10 cellular contexts compared by ENCODE assay signal in the genomic region with DNA sequence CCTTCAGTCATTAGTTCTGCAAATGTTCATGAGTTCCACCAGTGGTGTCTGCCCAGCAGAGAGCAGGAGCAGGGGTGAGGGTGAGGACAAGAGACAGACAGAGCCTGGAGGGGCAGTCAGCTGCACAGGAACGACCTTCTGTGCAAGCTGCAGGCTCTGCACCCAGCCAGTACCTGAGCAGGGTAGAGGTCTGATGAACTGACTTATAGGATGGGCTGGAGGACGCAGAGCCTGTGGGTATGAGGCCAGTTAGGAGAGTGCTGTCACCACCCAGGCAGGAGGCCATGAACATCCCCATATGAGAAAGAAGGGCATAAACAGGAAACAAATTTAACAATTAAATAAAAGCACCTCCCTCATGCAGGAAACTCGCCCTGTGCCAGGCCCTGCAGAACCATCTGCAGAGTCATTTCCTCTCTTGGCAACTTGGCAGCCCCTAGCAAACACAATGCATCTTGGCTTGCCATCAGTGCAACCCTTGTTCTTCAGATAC. TPM values are rescaled to one million over a fixed set of nuclear protein-coding genes. Genes with fewer than 3 reads are reported as not detected.
DNase-seq lines count a peak whose midpoint lies in the region; ATAC-seq and TF ChIP-seq lines count a peak whose summit lies in the region.
"Had no signal": no experiment of that assay in that cellular context is flagged by ENCODE, and none has a peak within 500 bp of the region (broad histone marks: within the 10 kb centered on the region; RNA-seq: fewer than 3 reads in every experiment).

No MANE protein-coding gene starts in this region.

- H2AK5ac ChIP-seq in mesenchymal stem cell (ENCODE audit: low read length, severe bottlenecking) = no peak overlapping the region

- POLR2A ChIA-PET in OCI-LY7 (lab: Charles Lee) = interaction anchor here (1.7 kb wide), 1 partner anchor 188 kb away, joined by 5 read pairs; no protein-coding TSS in a partner anchor

- peak; percentile 48 for DNase-seq in OCI-LY7 (ENCODE audit: low spot score)
- DNase-seq in memory B cell (ENCODE audit: low spot score in 2 of 2) = peak in 1 of 2 donors; percentile 18
- no peak for DNase-seq in NCI-H524 treated with DMSO at 0.1 percent for 48 hours (lab: John Stamatoyannopoulos, UW)
- no peak for DNase-seq in mesenchymal stem cell
- DNase-seq: EL had no signal

- no peaks in the 10 kb centered on the region for H3K27me3 Mint-ChIP-seq in activated T-helper 17 cell treated with anti-CD3 and anti-CD28 coated beads, Interleukin-2, amount 50 U/mL, for 72 hours
- H3K27me3 Mint-ChIP-seq in memory B cell = peaks cover 2% of the 10 kb centered on the region

- peak overlapping the region in 1 of 2 experiments; percentile 46 for H3K14ac ChIP-seq in mesenchymal stem cell (ENCODE audit: low read length in 2 of 2)

- H3K9ac ChIP-seq in BLaER1 = no peak overlapping the region
- no peak overlapping the region for H3K9ac ChIP-seq in mesenchymal stem cell (ENCODE audit: low read length)

- no peaks in the 10 kb centered on the region for H3K9me3 ChIP-seq in BLaER1
- H3K9me3 ChIP-seq in OCI-LY7 (ENCODE audit: low read length) = no peaks in the 10 kb centered on the region
- no peaks in the 10 kb centered on the region for H3K9me3 ChIP-seq in mesenchymal stem cell (ENCODE audit: control insufficient read depth, low read length)

- peak; percentile 62 for ATAC-seq in activated T-helper 17 cell treated with anti-CD3 and anti-CD28 coated beads, Interleukin-2, amount 50 U/mL, for 72 hours (replicated peaks)
- peak; percentile 85 for ATAC-seq in memory B cell (ENCODE audit: low read depth)
- ATAC-seq in GM19023 (IDR thresholded peaks at IDR 0.05; ENCODE audit: unreplicated experiment) = no peak
- ATAC-seq in HG02884 (IDR thresholded peaks at IDR 0.05; ENCODE audit: unreplicated experiment) = no peak

- H3K4me3 ChIP-seq in BLaER1 = no peak overlapping the region
- no peak overlapping the region for H3K4me3 ChIP-seq in OCI-LY7 (ENCODE audit: low read depth, low read length, poor library complexity, severe bottlenecking)
- H3K4me3 ChIP-seq in mesenchymal stem cell (ENCODE audit: insufficient read depth in 1 of 2, low read depth in 1 of 2, low read length in 2 of 2) = no peak overlapping the region

- H3K9me2 ChIP-seq in OCI-LY7 (ENCODE audit: insufficient read depth, low read length) = no peaks in the 10 kb centered on the region

- H3K4me2 ChIP-seq in BLaER1 (peak overlapping the region; percentile 64), OCI-LY7 (ENCODE audit: low read length) (peak overlapping the region; percentile 8; the same call in 1 of the 2 replicates), mesenchymal stem cell (ENCODE audit: low read length, poor library complexity, severe bottlenecking) (no peak overlapping the region)

- no peak overlapping the region for H4K91ac ChIP-seq in mesenchymal stem cell (ENCODE audit: low read length)

- H3K36me3 ChIP-seq in BLaER1 = no peaks in the 10 kb centered on the region
- H3K36me3 ChIP-seq in OCI-LY7 (ENCODE audit: insufficient read depth, low read length) = no peaks in the 10 kb centered on the region
- H3K36me3 ChIP-seq in mesenchymal stem cell (ENCODE audit: control insufficient read depth in 1 of 2, insufficient read depth in 2 of 2, low read depth in 1 of 2, low read length in 2 of 2) = no peaks in the 10 kb centered on the region

- H3K27ac Mint-ChIP-seq in activated T-helper 17 cell treated with anti-CD3 and anti-CD28 coated beads, Interleukin-2, amount 50 U/mL, for 72 hours = peak overlapping the region; percentile 84
- H3K27ac Mint-ChIP-seq in memory B cell = peak overlapping the region; percentile 51

- no peak overlapping the region for H4K8ac ChIP-seq in mesenchymal stem cell (ENCODE audit: low read length)

- peaks cover 28% of the 10 kb centered on the region for H3K4me1 Mint-ChIP-seq in activated T-helper 17 cell treated with anti-CD3 and anti-CD28 coated beads, Interleukin-2, amount 50 U/mL, for 72 hours
- peaks cover 22% of the 10 kb centered on the region for H3K4me1 Mint-ChIP-seq in memory B cell

- intact Hi-C loops in OCI-LY7 (cut with micrococcal nuclease; ENCODE audit: unreplicated experiment) = no loop called here

- H2BK5ac ChIP-seq in mesenchymal stem cell (ENCODE audit: low read depth, low read length, poor library complexity, severe bottlenecking) = no peak overlapping the region

- no peaks in the 10 kb centered on the region for H3K36me3 Mint-ChIP-seq in activated T-helper 17 cell treated with anti-CD3 and anti-CD28 coated beads, Interleukin-2, amount 50 U/mL, for 72 hours (ENCODE audit: low read depth)
- no peaks in the 10 kb centered on the region for H3K36me3 Mint-ChIP-seq in memory B cell

- CTCF ChIA-PET in OCI-LY7 (lab: Charles Lee; ENCODE audit: unreplicated experiment) = no interaction called here

- H3K4me3 Mint-ChIP-seq in activated T-helper 17 cell treated with anti-CD3 and anti-CD28 coated beads, Interleukin-2, amount 50 U/mL, for 72 hours = peak overlapping the region; percentile 61
- peak overlapping the region; percentile 54 for H3K4me3 Mint-ChIP-seq in memory B cell

- H3K27ac ChIP-seq in BLaER1 (no peak overlapping the region), OCI-LY7 (ENCODE audit: low read depth, low read length, poor library complexity, severe bottlenecking) (no peak overlapping the region), mesenchymal stem cell (ENCODE audit: low read length, poor library complexity, severe bottlenecking) (no peak overlapping the region)

- 88% methylated on average over 3 of the region's 3 CpGs for WGBS in mesenchymal stem cell

- H3K23ac ChIP-seq in mesenchymal stem cell (ENCODE audit: low read length in 2 of 2) = no peak overlapping the region

- BruUV-seq in OCI-LY7 (replicated peaks; lab: Mats Ljungman, UMichigan) = no TSS peak

- H3K79me2 ChIP-seq in OCI-LY7 (ENCODE audit: insufficient read depth, low read depth, low read length) = no peaks in the 10 kb centered on the region

- no peak overlapping the region for H2BK120ac ChIP-seq in mesenchymal stem cell (ENCODE audit: low read depth, low read length)

- H3K18ac ChIP-seq in mesenchymal stem cell (ENCODE audit: low read depth in 1 of 2, low read length in 2 of 2) = no peak overlapping the region

- TF ChIP-seq CTCF in OCI-LY7 (conservative IDR thresholded peaks at IDR 0.05; ENCODE audit: low read length) = no peak

- no peaks in the 10 kb centered on the region for H3K27me3 ChIP-seq in BLaER1
- H3K27me3 ChIP-seq in mesenchymal stem cell (ENCODE audit: control insufficient read depth in 1 of 2, insufficient read depth in 1 of 2, low read length in 2 of 2) = no peaks in the 10 kb centered on the region

- H3K4ac ChIP-seq in mesenchymal stem cell (ENCODE audit: low read depth in 1 of 2, low read length in 2 of 2) = no peak overlapping the region

- H4K20me1 ChIP-seq in BLaER1 (no peaks in the 10 kb centered on the region), OCI-LY7 (ENCODE audit: insufficient read depth, low read length) (no peaks in the 10 kb centered on the region)

- no peak overlapping the region for H2BK12ac ChIP-seq in mesenchymal stem cell (ENCODE audit: low read length in 2 of 2)

- H3K4me1 ChIP-seq in BLaER1 (peaks cover 36% of the 10 kb centered on the region), OCI-LY7 (ENCODE audit: insufficient read depth, low read length, poor library complexity, severe bottlenecking) (peaks cover 12% of the 10 kb centered on the region), mesenchymal stem cell (ENCODE audit: control insufficient read depth, insufficient read depth, low read depth, low read length) (peaks cover 1% of the 10 kb centered on the region)

- peak overlapping the region; percentile 45 for H2AFZ ChIP-seq in OCI-LY7 (ENCODE audit: low read length)
- H2AFZ ChIP-seq in mesenchymal stem cell (ENCODE audit: low read depth, low read length) = no peak overlapping the region

- H3K9me3 Mint-ChIP-seq in activated T-helper 17 cell treated with anti-CD3 and anti-CD28 coated beads, Interleukin-2, amount 50 U/mL, for 72 hours = no peaks in the 10 kb centered on the region
- H3K9me3 Mint-ChIP-seq in memory B cell = no peaks in the 10 kb centered on the region

- no peak overlapping the region for H2BK15ac ChIP-seq in mesenchymal stem cell (ENCODE audit: low read depth, poor library complexity, severe bottlenecking)

- no peaks in the 10 kb centered on the region for H3K79me1 ChIP-seq in mesenchymal stem cell (replicated peaks; ENCODE audit: low read length, poor library complexity, severe bottlenecking)

RNA-seq across cellular contexts. Expression of a gene that starts 17.9 kb away (rescaled TPM):
- total RNA-seq in OCI-LY7 (2014; rRNA removed; shearing (Covaris generic)) = not detected in 2 replicates
- total RNA-seq in OCI-LY7 (2022) = not detected in 2 replicates
- not detected for total RNA-seq in activated T-helper 17 cell treated with anti-CD3 and anti-CD28 coated beads, Interleukin-2, amount 50 U/mL, for 72 hours
- polyA plus RNA-seq in mesenchymal stem cell (2013, experiment 1 of 2) = not detected
- not detected for polyA plus RNA-seq in mesenchymal stem cell (2013, experiment 2 of 2)
- total RNA-seq: osteoblast had no signal

RNA-seq across cellular contexts. Expression of a gene that starts 20.2 kb away (rescaled TPM):
- total RNA-seq in OCI-LY7 (2014; rRNA removed; shearing (Covaris generic)) = not detected in 2 replicates
- not detected in 2 replicates for total RNA-seq in OCI-LY7 (2022)
- not detected for total RNA-seq in activated T-helper 17 cell treated with anti-CD3 and anti-CD28 coated beads, Interleukin-2, amount 50 U/mL, for 72 hours
- polyA plus RNA-seq in mesenchymal stem cell (2013, experiment 1 of 2) = 0.40 TPM
- polyA plus RNA-seq in mesenchymal stem cell (2013, experiment 2 of 2) = 0.68 TPM

RNA-seq across cellular contexts. Expression of a gene that starts 25.8 kb away (rescaled TPM):
- total RNA-seq in OCI-LY7 (2014; rRNA removed; shearing (Covaris generic)) = not detected in 2 replicates
- total RNA-seq in OCI-LY7 (2022) = not detected in 2 replicates
- not detected for total RNA-seq in activated T-helper 17 cell treated with anti-CD3 and anti-CD28 coated beads, Interleukin-2, amount 50 U/mL, for 72 hours
- not detected for polyA plus RNA-seq in mesenchymal stem cell (2013, experiment 1 of 2)
- not detected for polyA plus RNA-seq in mesenchymal stem cell (2013, experiment 2 of 2)
- total RNA-seq: osteoblast had no signal

RNA-seq across cellular contexts. Expression of a gene that starts 44.4 kb away (rescaled TPM):
- total RNA-seq in OCI-LY7 (2014; rRNA removed; shearing (Covaris generic)) = not detected in 2 replicates
- total RNA-seq in OCI-LY7 (2022) = not detected in 2 replicates
- total RNA-seq in activated T-helper 17 cell treated with anti-CD3 and anti-CD28 coated beads, Interleukin-2, amount 50 U/mL, for 72 hours = not detected
- polyA plus RNA-seq in mesenchymal stem cell (2013, experiment 1 of 2) = not detected
- polyA plus RNA-seq in mesenchymal stem cell (2013, experiment 2 of 2) = not detected
- total RNA-seq: osteoblast had no signal

Comparison
In these comparisons a context has a peak if more than half of its experiments do, and no peak if none do; other contexts are left out.
1. ATAC-seq: peak in activated T-helper 17 cell treated with anti-CD3 and anti-CD28 coated beads, Interleukin-2, amount 50 U/mL, for 72 hours (single experiment) and memory B cell (single experiment); none in GM19023 (single experiment) and HG02884 (single experiment).